ENCODE assay signal across 1 cellular context in the genomic region with DNA sequence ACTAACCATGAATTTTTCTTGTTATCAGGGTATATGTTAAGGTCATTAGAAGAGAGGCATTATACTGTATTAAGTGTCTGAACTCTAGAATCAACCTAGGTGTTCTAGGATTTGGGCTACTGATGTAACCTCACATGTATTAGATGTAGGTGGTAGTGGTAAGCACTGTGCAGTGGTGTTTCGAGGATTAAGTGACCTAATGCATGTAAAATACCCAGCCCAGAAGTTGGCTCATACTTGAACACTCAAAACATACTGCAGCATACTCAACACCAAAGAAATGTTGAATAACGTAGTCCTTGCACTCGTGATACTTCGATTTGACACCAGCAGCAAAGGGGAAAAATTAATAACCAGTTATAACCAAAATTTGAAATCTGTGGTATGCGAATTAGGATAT.
TF ChIP-seq lines count a peak whose summit lies in the region.

No MANE protein-coding gene starts in this region.

TF ChIP-seq in WTC11, 78 proteins besides CTCF, POLR2A, EP300 and RAD21 (continued from another document):
- TF ChIP-seq ZBTB21 (CRISPR knock-in tag; IDR thresholded peaks at IDR 0.05; ENCODE audit: borderline replicate concordance) (no peak), KAT7 (CRISPR knock-in tag; IDR thresholded peaks at IDR 0.05; ENCODE audit: borderline replicate concordance) (no peak), SMAD4 (CRISPR knock-in tag; IDR thresholded peaks at IDR 0.05) (no peak)
- TF ChIP-seq, protein P1, sequence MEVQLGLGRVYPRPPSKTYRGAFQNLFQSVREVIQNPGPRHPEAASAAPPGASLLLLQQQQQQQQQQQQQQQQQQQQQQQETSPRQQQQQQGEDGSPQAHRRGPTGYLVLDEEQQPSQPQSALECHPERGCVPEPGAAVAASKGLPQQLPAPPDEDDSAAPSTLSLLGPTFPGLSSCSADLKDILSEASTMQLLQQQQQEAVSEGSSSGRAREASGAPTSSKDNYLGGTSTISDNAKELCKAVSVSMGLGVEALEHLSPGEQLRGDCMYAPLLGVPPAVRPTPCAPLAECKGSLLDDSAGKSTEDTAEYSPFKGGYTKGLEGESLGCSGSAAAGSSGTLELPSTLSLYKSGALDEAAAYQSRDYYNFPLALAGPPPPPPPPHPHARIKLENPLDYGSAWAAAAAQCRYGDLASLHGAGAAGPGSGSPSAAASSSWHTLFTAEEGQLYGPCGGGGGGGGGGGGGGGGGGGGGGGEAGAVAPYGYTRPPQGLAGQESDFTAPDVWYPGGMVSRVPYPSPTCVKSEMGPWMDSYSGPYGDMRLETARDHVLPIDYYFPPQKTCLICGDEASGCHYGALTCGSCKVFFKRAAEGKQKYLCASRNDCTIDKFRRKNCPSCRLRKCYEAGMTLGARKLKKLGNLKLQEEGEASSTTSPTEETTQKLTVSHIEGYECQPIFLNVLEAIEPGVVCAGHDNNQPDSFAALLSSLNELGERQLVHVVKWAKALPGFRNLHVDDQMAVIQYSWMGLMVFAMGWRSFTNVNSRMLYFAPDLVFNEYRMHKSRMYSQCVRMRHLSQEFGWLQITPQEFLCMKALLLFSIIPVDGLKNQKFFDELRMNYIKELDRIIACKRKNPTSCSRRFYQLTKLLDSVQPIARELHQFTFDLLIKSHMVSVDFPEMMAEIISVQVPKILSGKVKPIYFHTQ (CRISPR knock-in tag; IDR thresholded peaks at IDR 0.05), result no peak
- TF ChIP-seq, protein P2, sequence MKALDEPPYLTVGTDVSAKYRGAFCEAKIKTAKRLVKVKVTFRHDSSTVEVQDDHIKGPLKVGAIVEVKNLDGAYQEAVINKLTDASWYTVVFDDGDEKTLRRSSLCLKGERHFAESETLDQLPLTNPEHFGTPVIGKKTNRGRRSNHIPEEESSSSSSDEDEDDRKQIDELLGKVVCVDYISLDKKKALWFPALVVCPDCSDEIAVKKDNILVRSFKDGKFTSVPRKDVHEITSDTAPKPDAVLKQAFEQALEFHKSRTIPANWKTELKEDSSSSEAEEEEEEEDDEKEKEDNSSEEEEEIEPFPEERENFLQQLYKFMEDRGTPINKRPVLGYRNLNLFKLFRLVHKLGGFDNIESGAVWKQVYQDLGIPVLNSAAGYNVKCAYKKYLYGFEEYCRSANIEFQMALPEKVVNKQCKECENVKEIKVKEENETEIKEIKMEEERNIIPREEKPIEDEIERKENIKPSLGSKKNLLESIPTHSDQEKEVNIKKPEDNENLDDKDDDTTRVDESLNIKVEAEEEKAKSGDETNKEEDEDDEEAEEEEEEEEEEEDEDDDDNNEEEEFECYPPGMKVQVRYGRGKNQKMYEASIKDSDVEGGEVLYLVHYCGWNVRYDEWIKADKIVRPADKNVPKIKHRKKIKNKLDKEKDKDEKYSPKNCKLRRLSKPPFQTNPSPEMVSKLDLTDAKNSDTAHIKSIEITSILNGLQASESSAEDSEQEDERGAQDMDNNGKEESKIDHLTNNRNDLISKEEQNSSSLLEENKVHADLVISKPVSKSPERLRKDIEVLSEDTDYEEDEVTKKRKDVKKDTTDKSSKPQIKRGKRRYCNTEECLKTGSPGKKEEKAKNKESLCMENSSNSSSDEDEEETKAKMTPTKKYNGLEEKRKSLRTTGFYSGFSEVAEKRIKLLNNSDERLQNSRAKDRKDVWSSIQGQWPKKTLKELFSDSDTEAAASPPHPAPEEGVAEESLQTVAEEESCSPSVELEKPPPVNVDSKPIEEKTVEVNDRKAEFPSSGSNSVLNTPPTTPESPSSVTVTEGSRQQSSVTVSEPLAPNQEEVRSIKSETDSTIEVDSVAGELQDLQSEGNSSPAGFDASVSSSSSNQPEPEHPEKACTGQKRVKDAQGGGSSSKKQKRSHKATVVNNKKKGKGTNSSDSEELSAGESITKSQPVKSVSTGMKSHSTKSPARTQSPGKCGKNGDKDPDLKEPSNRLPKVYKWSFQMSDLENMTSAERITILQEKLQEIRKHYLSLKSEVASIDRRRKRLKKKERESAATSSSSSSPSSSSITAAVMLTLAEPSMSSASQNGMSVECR (CRISPR knock-in tag; IDR thresholded peaks at IDR 0.05; ENCODE audit: borderline replicate concordance), result no peak
- TF ChIP-seq, protein P3, sequence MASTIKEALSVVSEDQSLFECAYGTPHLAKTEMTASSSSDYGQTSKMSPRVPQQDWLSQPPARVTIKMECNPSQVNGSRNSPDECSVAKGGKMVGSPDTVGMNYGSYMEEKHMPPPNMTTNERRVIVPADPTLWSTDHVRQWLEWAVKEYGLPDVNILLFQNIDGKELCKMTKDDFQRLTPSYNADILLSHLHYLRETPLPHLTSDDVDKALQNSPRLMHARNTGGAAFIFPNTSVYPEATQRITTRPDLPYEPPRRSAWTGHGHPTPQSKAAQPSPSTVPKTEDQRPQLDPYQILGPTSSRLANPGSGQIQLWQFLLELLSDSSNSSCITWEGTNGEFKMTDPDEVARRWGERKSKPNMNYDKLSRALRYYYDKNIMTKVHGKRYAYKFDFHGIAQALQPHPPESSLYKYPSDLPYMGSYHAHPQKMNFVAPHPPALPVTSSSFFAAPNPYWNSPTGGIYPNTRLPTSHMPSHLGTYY (CRISPR knock-in tag; IDR thresholded peaks at IDR 0.05), result no peak
- TF ChIP-seq, protein P4, sequence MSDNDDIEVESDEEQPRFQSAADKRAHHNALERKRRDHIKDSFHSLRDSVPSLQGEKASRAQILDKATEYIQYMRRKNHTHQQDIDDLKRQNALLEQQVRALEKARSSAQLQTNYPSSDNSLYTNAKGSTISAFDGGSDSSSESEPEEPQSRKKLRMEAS (CRISPR knock-in tag; IDR thresholded peaks at IDR 0.05), result no peak
TF ChIP-seq in WTC11: peak in this region for 0.
